Comparison of ENCODE assay signal across 1 cellular context in genomic region chr1:153922838-153923652, GRCh38.
A peak's percentile ranks its signal among the peaks of the same experiment; 100 is the strongest.
TF ChIP-seq lines count a peak whose summit lies in the region.

TSS of gene GATAD2B (minus strand) at chr1:153922972. CDS start at chr1:153828347, 94,625 bp downstream.

TF ChIP-seq in H1, 55 proteins besides CTCF, POLR2A, EP300 and RAD21:
- TF ChIP-seq CHD7 (IDR thresholded peaks at IDR 0.05; ENCODE audit: insufficient replicate concordance, low read length) (no peak), ATF3 (IDR thresholded peaks at IDR 0.05; ENCODE audit: insufficient read depth, low read depth, low read length) (no peak), SIX5 (IDR thresholded peaks at IDR 0.05; ENCODE audit: low read depth, low read length) (no peak), JUND (IDR thresholded peaks at IDR 0.05; ENCODE audit: low read length) (no peak), RXRA (IDR thresholded peaks at IDR 0.05; ENCODE audit: insufficient read depth, low read depth, low read length) (no peak), NANOG (IDR thresholded peaks at IDR 0.05; ENCODE audit: insufficient read depth, low read depth, low read length, poor library complexity, severe bottlenecking) (peak; percentile 68), CHD1 (IDR thresholded peaks at IDR 0.05; ENCODE audit: low read depth, low read length) (no peak), SP4 (IDR thresholded peaks at IDR 0.05; ENCODE audit: low read length) (peak; percentile 77; the same call in 1 of the 2 replicates), BCL11A (IDR thresholded peaks at IDR 0.05; ENCODE audit: low read depth in 2 of 2, low read length in 2 of 2) (no peak), FOSL1 (IDR thresholded peaks at IDR 0.05; ENCODE audit: insufficient read depth, low read depth, low read length) (no peak), MAX (IDR thresholded peaks at IDR 0.05) (no peak), CREB1 (IDR thresholded peaks at IDR 0.05) (no peak), CBX8 (IDR thresholded peaks at IDR 0.05; ENCODE audit: borderline replicate concordance, low read depth, low read length) (no peak), KDM1A (IDR thresholded peaks at IDR 0.05; ENCODE audit: borderline replicate concordance, low read length) (no peak), SIN3A (conservative IDR thresholded peaks at IDR 0.05 in 1 of 2, IDR thresholded peaks at IDR 0.05 in 1 of 2; ENCODE audit: low read depth in 1 of 2, low read length in 2 of 2) (no peak; a peak in 2 of 4 replicates), CEBPB (IDR thresholded peaks at IDR 0.05; ENCODE audit: low read depth, low read length) (no peak), SUZ12 (IDR thresholded peaks at IDR 0.05; ENCODE audit: low read length) (no peak), NRF1 (IDR thresholded peaks at IDR 0.05; ENCODE audit: low read depth, low read length) (no peak), SRF (IDR thresholded peaks at IDR 0.05; ENCODE audit: low read depth, low read length) (no peak), RFX5 (IDR thresholded peaks at IDR 0.05; ENCODE audit: borderline replicate concordance, low read depth, low read length) (no peak), POLR2AphosphoS5 (IDR thresholded peaks at IDR 0.05; ENCODE audit: low read depth, low read length) (no peak; the same call in 1 of the 2 replicates), BACH1 (IDR thresholded peaks at IDR 0.05; ENCODE audit: low read length) (peak; percentile 99), PHF8 (conservative IDR thresholded peaks at IDR 0.05; ENCODE audit: low read depth, low read length) (peak; percentile 64; the same call in 1 of the 2 replicates), GABPA (IDR thresholded peaks at IDR 0.05; ENCODE audit: borderline replicate concordance, insufficient read depth, low read length) (no peak), EGR1 (IDR thresholded peaks at IDR 0.05; ENCODE audit: borderline replicate concordance, low read depth, low read length) (peak; percentile 72; the same call in 1 of the 2 replicates), TAF7 (optimal IDR thresholded peaks at IDR 0.05; ENCODE audit: borderline replicate concordance, low read depth, low read length) (peak; percentile 40), SIRT6 (IDR thresholded peaks at IDR 0.05; ENCODE audit: low read length) (no peak), RNF2 (IDR thresholded peaks at IDR 0.05; ENCODE audit: borderline replicate concordance, low read depth, low read length, missing control alignments, poor library complexity, severe bottlenecking) (no peak), ZNF274 (IDR thresholded peaks at IDR 0.05; ENCODE audit: borderline replicate concordance, extremely low read depth, low read length) (no peak), JUN (IDR thresholded peaks at IDR 0.05; ENCODE audit: low read depth, low read length) (no peak), POU5F1 (IDR thresholded peaks at IDR 0.05; ENCODE audit: low read depth, low read length) (no peak), TEAD4 (IDR thresholded peaks at IDR 0.05; ENCODE audit: low read depth, low read length) (0 out of 2 replicates have a peak, but pooled peaks have one; percentile 9), CHD2 (IDR thresholded peaks at IDR 0.05; ENCODE audit: low read length) (peak; percentile 89), KDM4A (IDR thresholded peaks at IDR 0.05; ENCODE audit: low read depth, low read length, severe bottlenecking) (peak; percentile 20), TAF1 (IDR thresholded peaks at IDR 0.05; ENCODE audit: low read depth, low read length) (peak; percentile 66), TBP (IDR thresholded peaks at IDR 0.05; ENCODE audit: low read depth, low read length) (peak; percentile 67), KDM5A (IDR thresholded peaks at IDR 0.05; ENCODE audit: low read length) (no peak; the same call in 1 of the 2 replicates), SAP30 (IDR thresholded peaks at IDR 0.05; ENCODE audit: insufficient read depth, insufficient replicate concordance, low read length) (no peak), CBX5 (IDR thresholded peaks at IDR 0.05; ENCODE audit: low read depth, low read length) (no peak), SP1 (IDR thresholded peaks at IDR 0.05; ENCODE audit: low read depth, low read length) (peak; percentile 99), YY1 (IDR thresholded peaks at IDR 0.05; ENCODE audit: low read depth, low read length) (peak; percentile 75), SP2 (IDR thresholded peaks at IDR 0.05; ENCODE audit: low read length) (peak; percentile 85), HDAC6 (IDR thresholded peaks at IDR 0.05; ENCODE audit: low read depth, low read length) (no peak), RBBP5 (IDR thresholded peaks at IDR 0.05; ENCODE audit: borderline replicate concordance, low read depth, low read length) (no peak), ASH2L (IDR thresholded peaks at IDR 0.05; ENCODE audit: low read length) (peak; percentile 12), CTBP2 (IDR thresholded peaks at IDR 0.05; ENCODE audit: borderline replicate concordance, insufficient read depth, insufficient read length, low read length) (no peak), BRCA1 (IDR thresholded peaks at IDR 0.05; ENCODE audit: low read depth, low read length) (no peak), EZH2 (IDR thresholded peaks at IDR 0.05; ENCODE audit: low read depth, low read length, severe bottlenecking) (no peak), GTF2F1 (IDR thresholded peaks at IDR 0.05; ENCODE audit: borderline replicate concordance, low read depth, low read length) (no peak), HDAC2 (IDR thresholded peaks at IDR 0.05; ENCODE audit: borderline replicate concordance in 1 of 2, low read depth in 2 of 2, low read length in 2 of 2) (no peak), MAFK (IDR thresholded peaks at IDR 0.05; ENCODE audit: low read depth, low read length) (no peak), TCF12 (IDR thresholded peaks at IDR 0.05; ENCODE audit: low read depth, low read length) (0 out of 2 replicates have a peak, but pooled peaks have one; percentile 23)
- TF ChIP-seq, protein P1, sequence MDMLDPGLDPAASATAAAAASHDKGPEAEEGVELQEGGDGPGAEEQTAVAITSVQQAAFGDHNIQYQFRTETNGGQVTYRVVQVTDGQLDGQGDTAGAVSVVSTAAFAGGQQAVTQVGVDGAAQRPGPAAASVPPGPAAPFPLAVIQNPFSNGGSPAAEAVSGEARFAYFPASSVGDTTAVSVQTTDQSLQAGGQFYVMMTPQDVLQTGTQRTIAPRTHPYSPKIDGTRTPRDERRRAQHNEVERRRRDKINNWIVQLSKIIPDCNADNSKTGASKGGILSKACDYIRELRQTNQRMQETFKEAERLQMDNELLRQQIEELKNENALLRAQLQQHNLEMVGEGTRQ (IDR thresholded peaks at IDR 0.05; ENCODE audit: low read length), result no peak
- TF ChIP-seq, protein P2, sequence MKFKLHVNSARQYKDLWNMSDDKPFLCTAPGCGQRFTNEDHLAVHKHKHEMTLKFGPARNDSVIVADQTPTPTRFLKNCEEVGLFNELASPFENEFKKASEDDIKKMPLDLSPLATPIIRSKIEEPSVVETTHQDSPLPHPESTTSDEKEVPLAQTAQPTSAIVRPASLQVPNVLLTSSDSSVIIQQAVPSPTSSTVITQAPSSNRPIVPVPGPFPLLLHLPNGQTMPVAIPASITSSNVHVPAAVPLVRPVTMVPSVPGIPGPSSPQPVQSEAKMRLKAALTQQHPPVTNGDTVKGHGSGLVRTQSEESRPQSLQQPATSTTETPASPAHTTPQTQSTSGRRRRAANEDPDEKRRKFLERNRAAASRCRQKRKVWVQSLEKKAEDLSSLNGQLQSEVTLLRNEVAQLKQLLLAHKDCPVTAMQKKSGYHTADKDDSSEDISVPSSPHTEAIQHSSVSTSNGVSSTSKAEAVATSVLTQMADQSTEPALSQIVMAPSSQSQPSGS (IDR thresholded peaks at IDR 0.05; ENCODE audit: low read length), result no peak
- TF ChIP-seq, protein P3, sequence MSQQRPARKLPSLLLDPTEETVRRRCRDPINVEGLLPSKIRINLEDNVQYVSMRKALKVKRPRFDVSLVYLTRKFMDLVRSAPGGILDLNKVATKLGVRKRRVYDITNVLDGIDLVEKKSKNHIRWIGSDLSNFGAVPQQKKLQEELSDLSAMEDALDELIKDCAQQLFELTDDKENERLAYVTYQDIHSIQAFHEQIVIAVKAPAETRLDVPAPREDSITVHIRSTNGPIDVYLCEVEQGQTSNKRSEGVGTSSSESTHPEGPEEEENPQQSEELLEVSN (IDR thresholded peaks at IDR 0.05), result peak; percentile 54; the same call in 1 of the 2 replicates
